22 cellular contexts compared by ENCODE assay signal in genomic region chr6:80489911-80490635, GRCh38.
A peak's percentile ranks its signal among the peaks of the same experiment; 100 is the strongest.
DNase-seq lines count a peak whose midpoint lies in the region; ATAC-seq, FAIRE-seq and TF ChIP-seq lines count a peak whose summit lies in the region.
"Had no signal": no experiment of that assay in that cellular context is flagged by ENCODE, and none has a peak within 500 bp of the region (broad histone marks: within the 10 kb centered on the region; RNA-seq: fewer than 3 reads in every experiment).

No MANE protein-coding gene starts in this region.

- H3K4me2 ChIP-seq in astrocyte (ENCODE audit: low read length): no peak overlapping the region
- H3K4me2 ChIP-seq: neural progenitor cell had no signal

- intact Hi-C loops in kidney (cut with DNase I): no loop called here

- H3K4me3 ChIP-seq in astrocyte (ENCODE audit: insufficient read depth, low read depth, low read length) (no peak overlapping the region), kidney (ENCODE audit: low read length in 2 of 2) (no peak overlapping the region)
- H3K4me3 ChIP-seq: coronary artery, neural progenitor cell, tibial artery had no signal

- peak; percentile 13 for DNase-seq in HT1080 (ENCODE audit: low read depth)
- peak; percentile 23 for DNase-seq in astrocyte (ENCODE audit: low read depth)
- no peak for DNase-seq in stimulated activated naive B cell treated with anti-CD40 and anti-IgM and Interleukin-4, amounts not matched to agents 10 μg/mL and 1 μg/mL and 100 μg/mL, for 72 hours
- no peak for DNase-seq in activated naive CD4-positive, alpha-beta T cell treated with anti-CD3 and anti-CD28 coated beads, Interleukin-2, amount 10 ng/mL, durations not matched to agents 7 days and 5 days
- no peak for DNase-seq in T-helper 2 cell treated with Interferon-gamma antibody and Interleukin-4, amounts not matched to agents 5 μg/mL and 100 μg/mL, for 36 hours (ENCODE audit: low spot score)
- no peak for DNase-seq in kidney
- DNase-seq: activated CD4-positive, alpha-beta T cell treated with anti-CD3 and anti-CD28 coated beads for 1 hour; activated naive CD8-positive, alpha-beta T cell treated with anti-CD3 and anti-CD28 coated beads for 36 hours; brain microvascular endothelial cell; CD8-positive, alpha-beta memory T cell; DMS79 treated with DMSO at 0.1 percent for 48 hours; midbrain; NCI-H2081 treated with DMSO at 0.1 percent for 48 hours; stimulated activated CD4-positive, alpha-beta T cell treated with anti-CD3 and anti-CD28 coated beads, Interleukin-2, amount 100 ng/mL, for 24 hours; stimulated activated naive CD8-positive, alpha-beta T cell treated with anti-CD3 and anti-CD28 coated beads, Interleukin-15, Interleukin-2, amounts not matched to agents 100 U/mL and 50 U/mL, for 24 hours; tibial artery had no signal

- FAIRE-seq in astrocyte (lab: Jason Lieb, UNC): no peak
- no peak for FAIRE-seq in kidney (lab: Jason Lieb, UNC)
- FAIRE-seq: endometrium had no signal

- H3K36me3 ChIP-seq in astrocyte (ENCODE audit: insufficient read depth, low read length) (no peaks in the 10 kb centered on the region), kidney (ENCODE audit: control insufficient read depth in 1 of 2, insufficient read depth in 2 of 2, low read length in 2 of 2) (no peaks in the 10 kb centered on the region)
- H3K36me3 ChIP-seq: brain microvascular endothelial cell, neural progenitor cell, tibial artery had no signal

- H3K36me3 Mint-ChIP-seq in astrocyte (ENCODE audit: low read depth, unreplicated experiment): no peaks in the 10 kb centered on the region
- H3K36me3 Mint-ChIP-seq in stimulated activated naive B cell treated with anti-CD40 and anti-IgM and Interleukin-4, amounts not matched to agents 10 μg/mL and 1 μg/mL and 100 μg/mL, for 72 hours: no peaks in the 10 kb centered on the region
- H3K36me3 Mint-ChIP-seq in activated naive CD4-positive, alpha-beta T cell treated with anti-CD3 and anti-CD28 coated beads, Interleukin-2, amount 10 ng/mL, durations not matched to agents 7 days and 5 days: no peaks in the 10 kb centered on the region
- no peaks in the 10 kb centered on the region for H3K36me3 Mint-ChIP-seq in T-helper 2 cell treated with Interferon-gamma antibody and Interleukin-4, amounts not matched to agents 5 μg/mL and 100 μg/mL, for 36 hours (ENCODE audit: low read depth)
- H3K36me3 Mint-ChIP-seq: activated naive CD8-positive, alpha-beta T cell treated with anti-CD3 and anti-CD28 coated beads for 36 hours; CD8-positive, alpha-beta memory T cell; neural progenitor cell had no signal

- H2AFZ ChIP-seq in astrocyte (ENCODE audit: low read depth, low read length): no peak overlapping the region
- H2AFZ ChIP-seq: neural progenitor cell had no signal

- no peaks in the 10 kb centered on the region for H3K79me2 ChIP-seq in astrocyte (ENCODE audit: insufficient read depth, low read length)

- CTCF ChIA-PET in activated naive CD4-positive, alpha-beta T cell treated with anti-CD3 and anti-CD28 coated beads, Interleukin-2, amount 10 ng/mL, durations not matched to agents 7 days and 5 days (lab: Charles Lee): no interaction called here

- peak; percentile 85 for ATAC-seq in GM21390 (IDR thresholded peaks at IDR 0.05; ENCODE audit: unreplicated experiment)
- ATAC-seq in stimulated activated naive B cell treated with anti-CD40 and anti-IgM and Interleukin-4, amounts not matched to agents 10 μg/mL and 1 μg/mL and 100 μg/mL, for 72 hours (replicated peaks): peak; percentile 31 to 45
- ATAC-seq: left lobe of liver; stimulated activated naive CD8-positive, alpha-beta T cell treated with anti-CD3 and anti-CD28 coated beads, Interleukin-15, Interleukin-2, amounts not matched to agents 100 U/mL and 50 U/mL, for 24 hours had no signal

- H3K9me3 ChIP-seq in astrocyte (ENCODE audit: insufficient read depth, low read depth, low read length) (no peaks in the 10 kb centered on the region), kidney (ENCODE audit: control insufficient read depth in 1 of 2, low read length in 2 of 2) (no peaks in the 10 kb centered on the region)
- H3K9me3 ChIP-seq: tibial artery had no signal

- no peaks in the 10 kb centered on the region for H3K9me3 Mint-ChIP-seq in astrocyte (ENCODE audit: unreplicated experiment)
- peaks cover 4 to 5% of the 10 kb centered on the region in 2 donors for H3K9me3 Mint-ChIP-seq in stimulated activated naive B cell treated with anti-CD40 and anti-IgM and Interleukin-4, amounts not matched to agents 10 μg/mL and 1 μg/mL and 100 μg/mL, for 72 hours
- H3K9me3 Mint-ChIP-seq in activated naive CD4-positive, alpha-beta T cell treated with anti-CD3 and anti-CD28 coated beads, Interleukin-2, amount 10 ng/mL, durations not matched to agents 7 days and 5 days: no peaks in the 10 kb centered on the region
- H3K9me3 Mint-ChIP-seq in T-helper 2 cell treated with Interferon-gamma antibody and Interleukin-4, amounts not matched to agents 5 μg/mL and 100 μg/mL, for 36 hours: no peaks in the 10 kb centered on the region
- H3K9me3 Mint-ChIP-seq: activated T-helper 1 cell treated with anti-CD3 and anti-CD28 coated beads, Interleukin-12 subunit alpha, Interleukin-12 subunit beta, Interleukin-2, Interleukin-4 antibody, amounts not matched to agents 30 ng/mL and 10 ng/mL and 1 ng/mL, durations not matched to agents 14 hours and 24 hours and 36 hours had no signal

- H3K9ac ChIP-seq in astrocyte (ENCODE audit: low read length): no peak overlapping the region
- H3K9ac ChIP-seq in kidney (ENCODE audit: low read length in 2 of 2): no peak overlapping the region
- H3K9ac ChIP-seq: neural progenitor cell had no signal

- no peak overlapping the region for H3K4me3 Mint-ChIP-seq in astrocyte (ENCODE audit: unreplicated experiment)
- no peak overlapping the region for H3K4me3 Mint-ChIP-seq in stimulated activated naive B cell treated with anti-CD40 and anti-IgM and Interleukin-4, amounts not matched to agents 10 μg/mL and 1 μg/mL and 100 μg/mL, for 72 hours
- no peak overlapping the region for H3K4me3 Mint-ChIP-seq in activated naive CD4-positive, alpha-beta T cell treated with anti-CD3 and anti-CD28 coated beads, Interleukin-2, amount 10 ng/mL, durations not matched to agents 7 days and 5 days
- H3K4me3 Mint-ChIP-seq in T-helper 2 cell treated with Interferon-gamma antibody and Interleukin-4, amounts not matched to agents 5 μg/mL and 100 μg/mL, for 36 hours: no peak overlapping the region
- H3K4me3 Mint-ChIP-seq: activated naive CD8-positive, alpha-beta T cell treated with anti-CD3 and anti-CD28 coated beads for 36 hours; activated T-helper 1 cell treated with anti-CD3 and anti-CD28 coated beads, Interleukin-12 subunit alpha, Interleukin-12 subunit beta, Interleukin-2, Interleukin-4 antibody, amounts not matched to agents 30 ng/mL and 10 ng/mL and 1 ng/mL, durations not matched to agents 14 hours and 24 hours and 36 hours; CD8-positive, alpha-beta memory T cell; neural progenitor cell had no signal

- H3K4me1 ChIP-seq in astrocyte (ENCODE audit: insufficient read depth, low read length): no peaks in the 10 kb centered on the region
- no peaks in the 10 kb centered on the region for H3K4me1 ChIP-seq in kidney (ENCODE audit: control insufficient read depth in 1 of 2, insufficient read depth in 1 of 2, low read depth in 1 of 2, low read length in 2 of 2)
- H3K4me1 ChIP-seq: neural progenitor cell, tibial artery had no signal

- H3K27me3 Mint-ChIP-seq in astrocyte (ENCODE audit: low read depth, unreplicated experiment): no peaks in the 10 kb centered on the region
- no peaks in the 10 kb centered on the region for H3K27me3 Mint-ChIP-seq in stimulated activated naive B cell treated with anti-CD40 and anti-IgM and Interleukin-4, amounts not matched to agents 10 μg/mL and 1 μg/mL and 100 μg/mL, for 72 hours
- H3K27me3 Mint-ChIP-seq in activated naive CD4-positive, alpha-beta T cell treated with anti-CD3 and anti-CD28 coated beads, Interleukin-2, amount 10 ng/mL, durations not matched to agents 7 days and 5 days: no peaks in the 10 kb centered on the region
- H3K27me3 Mint-ChIP-seq in T-helper 2 cell treated with Interferon-gamma antibody and Interleukin-4, amounts not matched to agents 5 μg/mL and 100 μg/mL, for 36 hours (ENCODE audit: low read depth): no peaks in the 10 kb centered on the region

- H3K27ac ChIP-seq in astrocyte (ENCODE audit: low read depth, low read length) (no peak overlapping the region), kidney (ENCODE audit: low read depth in 2 of 2, low read length in 2 of 2) (no peak overlapping the region)
- H3K27ac ChIP-seq: brain microvascular endothelial cell, coronary artery, neural progenitor cell, tibial artery had no signal

- H3K27ac Mint-ChIP-seq in astrocyte (ENCODE audit: unreplicated experiment): no peak overlapping the region
- no peak overlapping the region for H3K27ac Mint-ChIP-seq in stimulated activated naive B cell treated with anti-CD40 and anti-IgM and Interleukin-4, amounts not matched to agents 10 μg/mL and 1 μg/mL and 100 μg/mL, for 72 hours
- H3K27ac Mint-ChIP-seq in activated naive CD4-positive, alpha-beta T cell treated with anti-CD3 and anti-CD28 coated beads, Interleukin-2, amount 10 ng/mL, durations not matched to agents 7 days and 5 days: no peak overlapping the region
- no peak overlapping the region for H3K27ac Mint-ChIP-seq in T-helper 2 cell treated with Interferon-gamma antibody and Interleukin-4, amounts not matched to agents 5 μg/mL and 100 μg/mL, for 36 hours
- H3K27ac Mint-ChIP-seq: activated naive CD8-positive, alpha-beta T cell treated with anti-CD3 and anti-CD28 coated beads for 36 hours; activated T-helper 1 cell treated with anti-CD3 and anti-CD28 coated beads, Interleukin-12 subunit alpha, Interleukin-12 subunit beta, Interleukin-2, Interleukin-4 antibody, amounts not matched to agents 30 ng/mL and 10 ng/mL and 1 ng/mL, durations not matched to agents 14 hours and 24 hours and 36 hours; CD8-positive, alpha-beta memory T cell; neural progenitor cell had no signal

- no peaks in the 10 kb centered on the region for H4K20me1 ChIP-seq in astrocyte (ENCODE audit: insufficient read depth, low read length)

- H3K27me3 ChIP-seq in astrocyte (ENCODE audit: insufficient read depth, low read length): no peaks in the 10 kb centered on the region
- H3K27me3 ChIP-seq: brain microvascular endothelial cell, neural progenitor cell, tibial artery had no signal

- peaks cover 2% of the 10 kb centered on the region for H3K4me1 Mint-ChIP-seq in astrocyte (ENCODE audit: low read depth, unreplicated experiment)
- no peaks in the 10 kb centered on the region for H3K4me1 Mint-ChIP-seq in stimulated activated naive B cell treated with anti-CD40 and anti-IgM and Interleukin-4, amounts not matched to agents 10 μg/mL and 1 μg/mL and 100 μg/mL, for 72 hours
- no peaks in the 10 kb centered on the region for H3K4me1 Mint-ChIP-seq in activated naive CD4-positive, alpha-beta T cell treated with anti-CD3 and anti-CD28 coated beads, Interleukin-2, amount 10 ng/mL, durations not matched to agents 7 days and 5 days
- no peaks in the 10 kb centered on the region for H3K4me1 Mint-ChIP-seq in T-helper 2 cell treated with Interferon-gamma antibody and Interleukin-4, amounts not matched to agents 5 μg/mL and 100 μg/mL, for 36 hours (ENCODE audit: low read depth)
- H3K4me1 Mint-ChIP-seq: activated naive CD8-positive, alpha-beta T cell treated with anti-CD3 and anti-CD28 coated beads for 36 hours; CD8-positive, alpha-beta memory T cell; neural progenitor cell had no signal

- TF ChIP-seq CTCF in astrocyte (IDR thresholded peaks at IDR 0.05; ENCODE audit: insufficient read depth, low read depth, low read length) (no peak), kidney (IDR thresholded peaks at IDR 0.05; ENCODE audit: borderline replicate concordance, extremely low read depth, insufficient read depth) (no peak)

Comparison
In these comparisons a context has a peak if more than half of its experiments do, and no peak if none do; other contexts are left out.
1. DNase-seq: peak in HT1080 (single experiment) and astrocyte (single experiment); none in stimulated activated naive B cell treated with anti-CD40 and anti-IgM and Interleukin-4, amounts not matched to agents 10 μg/mL and 1 μg/mL and 100 μg/mL, for 72 hours (single experiment), activated naive CD4-positive, alpha-beta T cell treated with anti-CD3 and anti-CD28 coated beads, Interleukin-2, amount 10 ng/mL, durations not matched to agents 7 days and 5 days (single experiment), T-helper 2 cell treated with Interferon-gamma antibody and Interleukin-4, amounts not matched to agents 5 μg/mL and 100 μg/mL, for 36 hours (single experiment) and kidney (single experiment).